ENCODE assay signal across 1 cellular context in the genomic region with DNA sequence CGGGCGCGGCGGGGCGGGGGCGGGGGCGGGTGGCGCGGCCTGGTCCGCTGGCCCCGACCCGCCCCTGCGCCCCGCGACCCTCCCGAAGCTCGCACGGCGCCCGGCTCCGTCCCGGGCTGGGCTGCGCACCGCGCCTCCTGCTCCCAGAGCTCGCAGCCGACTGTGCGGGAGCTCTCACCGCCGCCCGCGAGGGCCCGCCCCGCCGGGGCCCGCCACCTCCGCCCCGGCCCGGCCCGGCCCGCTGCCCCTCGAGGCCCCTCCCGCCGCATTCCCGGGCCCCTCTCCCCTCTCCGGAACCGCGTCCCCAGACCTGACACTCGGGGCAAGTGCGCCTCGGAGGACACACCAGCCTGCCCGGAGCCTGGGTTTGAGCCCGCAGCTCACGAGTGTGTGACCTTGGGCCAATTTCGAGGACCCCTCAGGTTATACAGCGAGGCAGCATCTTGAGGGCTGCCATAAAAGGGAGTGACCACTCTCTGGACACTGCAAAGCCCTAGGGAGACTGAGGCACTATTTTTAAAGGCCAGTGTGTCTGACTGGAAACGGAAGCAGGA.
A peak's percentile ranks its signal among the peaks of the same experiment; 100 is the strongest.
TF ChIP-seq lines count a peak whose summit lies in the region.

No MANE protein-coding gene starts in this region.

TF ChIP-seq in H1, 55 proteins besides CTCF, POLR2A, EP300 and RAD21:
- TF ChIP-seq, protein P1, sequence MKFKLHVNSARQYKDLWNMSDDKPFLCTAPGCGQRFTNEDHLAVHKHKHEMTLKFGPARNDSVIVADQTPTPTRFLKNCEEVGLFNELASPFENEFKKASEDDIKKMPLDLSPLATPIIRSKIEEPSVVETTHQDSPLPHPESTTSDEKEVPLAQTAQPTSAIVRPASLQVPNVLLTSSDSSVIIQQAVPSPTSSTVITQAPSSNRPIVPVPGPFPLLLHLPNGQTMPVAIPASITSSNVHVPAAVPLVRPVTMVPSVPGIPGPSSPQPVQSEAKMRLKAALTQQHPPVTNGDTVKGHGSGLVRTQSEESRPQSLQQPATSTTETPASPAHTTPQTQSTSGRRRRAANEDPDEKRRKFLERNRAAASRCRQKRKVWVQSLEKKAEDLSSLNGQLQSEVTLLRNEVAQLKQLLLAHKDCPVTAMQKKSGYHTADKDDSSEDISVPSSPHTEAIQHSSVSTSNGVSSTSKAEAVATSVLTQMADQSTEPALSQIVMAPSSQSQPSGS (IDR thresholded peaks at IDR 0.05; ENCODE audit: low read length), result 0 out of 2 replicates have a peak, but pooled peaks have one; percentile 43
- peak; percentile 66 for TF ChIP-seq EZH2 (IDR thresholded peaks at IDR 0.05; ENCODE audit: low read depth, low read length, severe bottlenecking)
- TF ChIP-seq RFX5 (IDR thresholded peaks at IDR 0.05; ENCODE audit: borderline replicate concordance, low read depth, low read length), result no peak
- no peak for TF ChIP-seq NRF1 (IDR thresholded peaks at IDR 0.05; ENCODE audit: low read depth, low read length)
- no peak for TF ChIP-seq CHD2 (IDR thresholded peaks at IDR 0.05; ENCODE audit: low read length)
- peak; percentile 54 for TF ChIP-seq CTBP2 (IDR thresholded peaks at IDR 0.05; ENCODE audit: borderline replicate concordance, insufficient read depth, insufficient read length, low read length)
- TF ChIP-seq, protein P2, sequence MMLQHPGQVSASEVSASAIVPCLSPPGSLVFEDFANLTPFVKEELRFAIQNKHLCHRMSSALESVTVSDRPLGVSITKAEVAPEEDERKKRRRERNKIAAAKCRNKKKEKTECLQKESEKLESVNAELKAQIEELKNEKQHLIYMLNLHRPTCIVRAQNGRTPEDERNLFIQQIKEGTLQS (IDR thresholded peaks at IDR 0.05; ENCODE audit: insufficient read depth, low read depth, low read length), result no peak
- TF ChIP-seq SUZ12 (IDR thresholded peaks at IDR 0.05; ENCODE audit: low read length), result peak; percentile 45; the same call in 1 of the 2 replicates
- TF ChIP-seq, protein P3, sequence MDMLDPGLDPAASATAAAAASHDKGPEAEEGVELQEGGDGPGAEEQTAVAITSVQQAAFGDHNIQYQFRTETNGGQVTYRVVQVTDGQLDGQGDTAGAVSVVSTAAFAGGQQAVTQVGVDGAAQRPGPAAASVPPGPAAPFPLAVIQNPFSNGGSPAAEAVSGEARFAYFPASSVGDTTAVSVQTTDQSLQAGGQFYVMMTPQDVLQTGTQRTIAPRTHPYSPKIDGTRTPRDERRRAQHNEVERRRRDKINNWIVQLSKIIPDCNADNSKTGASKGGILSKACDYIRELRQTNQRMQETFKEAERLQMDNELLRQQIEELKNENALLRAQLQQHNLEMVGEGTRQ (IDR thresholded peaks at IDR 0.05; ENCODE audit: low read length), result no peak
